Comparison of ENCODE assay signal across 26 cellular contexts in the genomic region with DNA sequence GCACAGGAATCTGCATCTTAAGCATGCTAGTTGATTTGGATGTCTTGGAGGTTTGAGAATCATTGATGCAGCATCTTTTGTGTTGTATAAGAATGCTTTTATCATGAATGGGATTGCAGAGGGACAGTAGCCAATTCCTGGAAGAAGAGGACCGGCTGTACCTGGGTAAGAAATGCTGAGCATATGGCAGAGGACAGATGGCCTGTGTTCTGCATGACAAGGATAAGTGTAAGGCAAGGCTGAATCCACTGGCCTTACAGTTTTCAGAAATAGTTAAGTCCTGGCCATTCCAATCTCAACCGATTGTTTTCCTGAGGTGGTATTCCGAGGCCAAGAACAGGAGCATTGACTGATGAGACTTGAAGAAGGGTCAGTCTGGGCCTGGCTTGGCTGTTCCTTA.
"Had no signal": no experiment of that assay in that cellular context is flagged by ENCODE, and none has a peak within 500 bp of the region (broad histone marks: within the 10 kb centered on the region; RNA-seq: fewer than 3 reads in every experiment).

No MANE protein-coding gene starts in this region.

- DNase-seq: activated CD4-positive, alpha-beta memory T cell treated with anti-CD3 and anti-CD28 coated beads, Interleukin-2, amount 10 ng/mL, durations not matched to agents 7 days and 5 days; activated CD4-positive, alpha-beta T cell treated with anti-CD3 and anti-CD28 coated beads for 36 hours; activated CD4-positive, alpha-beta T cell treated with anti-CD3 and anti-CD28 coated beads, Interleukin-2, amount 50 U/mL, for 1 hour; activated effector memory CD4-positive, alpha-beta T cell treated with Interleukin-2 at 50 U/mL for 16 hours; activated naive CD4-positive, alpha-beta T cell; activated T-cell treated with anti-CD3 and anti-CD28 coated beads, Interleukin-2, amount 50 U/mL, for 1 hour; body of pancreas; central memory CD4-positive, alpha-beta T cell; MG63; MV-4-11; NCI-H1105; NCI-H1436; NCI-H187 treated with DMSO at 0.1 percent for 48 hours; NCI-H2081 treated with DMSO at 0.1 percent for 48 hours; NCI-H510A treated with DMSO at 0.1 percent for 48 hours; NCI-H748 treated with DMSO at 0.1 percent for 48 hours; OCI-M1; RPMI8226; T-cell; T-helper 2 cell had no signal

- H3K27me3 Mint-ChIP-seq: activated CD4-positive, alpha-beta memory T cell treated with anti-CD3 and anti-CD28 coated beads, Interleukin-2, amount 10 ng/mL, durations not matched to agents 7 days and 5 days; activated CD4-positive, alpha-beta T cell treated with anti-CD3 and anti-CD28 coated beads for 36 hours; activated naive CD4-positive, alpha-beta T cell treated with anti-CD3 and anti-CD28 coated beads, Interleukin-2, amount 50 U/mL, for 24 hours; T-cell had no signal

- H3K4me1 ChIP-seq: ascending aorta, body of pancreas had no signal

- H3K4me1 Mint-ChIP-seq: activated CD4-positive, alpha-beta memory T cell treated with anti-CD3 and anti-CD28 coated beads, Interleukin-2, amount 10 ng/mL, durations not matched to agents 7 days and 5 days had no signal

- H3K4me3 ChIP-seq: ascending aorta, body of pancreas, MG63, SK-N-MC had no signal

- H3K27me3 ChIP-seq: ascending aorta, body of pancreas, MG63 had no signal

- ATAC-seq: body of pancreas, Panc1, Right ventricle myocardium inferior, T-cell had no signal

- H3K27ac Mint-ChIP-seq: activated CD4-positive, alpha-beta memory T cell treated with anti-CD3 and anti-CD28 coated beads, Interleukin-2, amount 10 ng/mL, durations not matched to agents 7 days and 5 days; activated CD4-positive, alpha-beta T cell treated with anti-CD3 and anti-CD28 coated beads for 36 hours; activated naive CD4-positive, alpha-beta T cell treated with anti-CD3 and anti-CD28 coated beads, Interleukin-2, amount 50 U/mL, for 24 hours; T-cell had no signal

- H3K27ac ChIP-seq: ascending aorta, body of pancreas, SK-N-MC, VCaP had no signal

- H3K9me3 ChIP-seq: ascending aorta, body of pancreas, MG63 had no signal

- H3K9me3 Mint-ChIP-seq: activated CD4-positive, alpha-beta memory T cell treated with anti-CD3 and anti-CD28 coated beads, Interleukin-2, amount 10 ng/mL, durations not matched to agents 7 days and 5 days; activated naive CD4-positive, alpha-beta T cell treated with anti-CD3 and anti-CD28 coated beads, Interleukin-2, amount 50 U/mL, for 24 hours; T-cell had no signal

- H3K4me3 Mint-ChIP-seq: activated CD4-positive, alpha-beta memory T cell treated with anti-CD3 and anti-CD28 coated beads, Interleukin-2, amount 10 ng/mL, durations not matched to agents 7 days and 5 days; activated CD4-positive, alpha-beta T cell treated with anti-CD3 and anti-CD28 coated beads for 36 hours; activated naive CD4-positive, alpha-beta T cell treated with anti-CD3 and anti-CD28 coated beads, Interleukin-2, amount 50 U/mL, for 24 hours; T-cell had no signal
